Comparison of ENCODE assay signal across 15 cellular contexts in the genomic region with DNA sequence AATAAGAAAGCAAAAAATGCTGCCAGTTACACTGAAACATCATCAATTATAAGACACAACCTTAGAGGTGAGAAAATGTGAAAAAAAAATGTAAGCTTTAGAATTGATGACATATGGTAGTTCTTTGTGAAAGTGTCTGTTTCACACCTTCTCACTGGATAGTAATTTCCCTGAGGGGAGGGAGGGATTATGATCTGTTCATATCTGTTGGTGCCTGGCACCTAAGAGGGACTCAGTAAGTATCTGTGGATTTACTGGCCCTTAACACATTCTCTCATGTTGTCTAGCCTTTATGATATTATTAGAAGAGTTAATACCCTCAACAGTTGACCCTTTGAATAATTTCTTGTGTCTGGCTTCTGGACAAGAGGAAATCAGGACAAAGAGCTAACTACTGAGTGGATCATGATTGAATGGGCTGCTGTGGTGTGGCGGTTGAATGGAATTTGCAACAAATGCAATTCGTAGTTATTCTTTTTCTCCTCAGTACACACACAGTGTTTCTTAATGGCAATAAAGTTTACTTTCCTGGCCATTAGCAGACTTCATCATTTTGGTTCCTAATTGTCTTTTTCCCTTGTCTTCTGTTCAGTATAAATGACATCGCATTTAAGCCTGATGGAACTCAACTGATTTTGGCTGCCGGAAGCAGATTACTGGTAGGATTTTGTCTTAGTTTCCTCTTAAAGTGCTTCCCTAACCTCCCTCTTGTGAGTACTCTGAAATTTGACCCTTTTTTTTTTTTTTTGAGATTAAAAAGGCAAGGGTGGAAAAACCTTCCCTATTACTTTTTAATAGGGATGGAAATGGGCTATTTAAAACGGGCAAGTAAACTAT. TPM values are rescaled to one million over a fixed set of nuclear protein-coding genes. Genes with fewer than 3 reads are reported as not detected.
DNase-seq lines count a peak whose midpoint lies in the region; ATAC-seq and TF ChIP-seq lines count a peak whose summit lies in the region.
"Had no signal": no experiment of that assay in that cellular context is flagged by ENCODE, and none has a peak within 500 bp of the region (broad histone marks: within the 10 kb centered on the region; RNA-seq: fewer than 3 reads in every experiment).

No MANE protein-coding gene starts in this region.

- CTCF ChIA-PET in WTC11 (lab: Charles Lee) = interaction anchor here (0.9 to 1.6 kb wide), 4 partner anchors 10 to 97 kb away, joined by 3 to 8 read pairs (median 4); a partner anchor contains a TSS

- no peak overlapping the region for H3K14ac ChIP-seq in mesenchymal stem cell (ENCODE audit: low read length in 2 of 2)

- H3K27me3 ChIP-seq in mesenchymal stem cell (ENCODE audit: control insufficient read depth in 1 of 2, insufficient read depth in 1 of 2, low read length in 2 of 2) = no peaks in the 10 kb centered on the region
- H3K27me3 ChIP-seq: right lobe of liver had no signal

- no peak overlapping the region for H3K4me3 Mint-ChIP-seq in WTC11

- H3K27ac ChIP-seq in mesenchymal stem cell (ENCODE audit: low read length, poor library complexity, severe bottlenecking) = peak overlapping the region; percentile 14
- H3K27ac ChIP-seq: right lobe of liver had no signal

- peak overlapping the region; percentile 49 for H2AK5ac ChIP-seq in mesenchymal stem cell (ENCODE audit: low read length, severe bottlenecking)

- no peak overlapping the region for H2BK120ac ChIP-seq in mesenchymal stem cell (ENCODE audit: low read depth, low read length)

- H3K27ac Mint-ChIP-seq in WTC11 = peak overlapping the region; percentile 82

- no peak for TF ChIP-seq CTCF in WTC11 (IDR thresholded peaks at IDR 0.05)

- H3K4me1 ChIP-seq in mesenchymal stem cell (ENCODE audit: control insufficient read depth, insufficient read depth, low read depth, low read length) = peaks cover 9% of the 10 kb centered on the region

- no peak overlapping the region for H4K91ac ChIP-seq in mesenchymal stem cell (ENCODE audit: low read length)

- H3K9me3 ChIP-seq in mesenchymal stem cell (ENCODE audit: control insufficient read depth, low read length) = no peaks in the 10 kb centered on the region
- H3K9me3 ChIP-seq: mucosa of descending colon, right lobe of liver had no signal

- no peak overlapping the region for H2AFZ ChIP-seq in mesenchymal stem cell (ENCODE audit: low read depth, low read length)

- no peak overlapping the region for H3K9ac ChIP-seq in mesenchymal stem cell (ENCODE audit: low read length)

- ATAC-seq in WTC11 (no peak), GM21447 (IDR thresholded peaks at IDR 0.05; ENCODE audit: unreplicated experiment) (no peak), HG03175 (IDR thresholded peaks at IDR 0.05; ENCODE audit: unreplicated experiment) (no peak)
- ATAC-seq: mucosa of descending colon had no signal

- H3K79me1 ChIP-seq in mesenchymal stem cell (replicated peaks; ENCODE audit: low read length, poor library complexity, severe bottlenecking) = peaks cover 5% of the 10 kb centered on the region

- H2BK12ac ChIP-seq in mesenchymal stem cell (ENCODE audit: low read length in 2 of 2) = no peak overlapping the region

- H3K4me1 Mint-ChIP-seq in WTC11 = peaks cover 37% of the 10 kb centered on the region

- DNase-seq in D341Med (ENCODE audit: low spot score) = peak; percentile 60
- DNase-seq in WTC11 (ENCODE audit: low spot score) = no peak
- no peak for DNase-seq in mesenchymal stem cell
- DNase-seq in NK-92 (lab: John Stamatoyannopoulos, UW; ENCODE audit: unreplicated experiment) = no peak
- DNase-seq: activated naive CD4-positive, alpha-beta T cell treated with anti-CD3 and anti-CD28 coated beads, Interleukin-2, amount 50 U/mL, for 16 hours; DMS 273 treated with DMSO at 0.1 percent for 48 hours; mucosa of descending colon; NCI-H1417; NCI-H510A treated with DMSO at 0.1 percent for 48 hours; right lobe of liver; stimulated activated naive CD4-positive, alpha-beta T cell treated with Interleukin-2 at 50 U/mL for 16 hours had no signal

- H3K4ac ChIP-seq in mesenchymal stem cell (ENCODE audit: low read depth in 1 of 2, low read length in 2 of 2) = no peak overlapping the region

- no peaks in the 10 kb centered on the region for H3K9me3 Mint-ChIP-seq in WTC11

- H2BK15ac ChIP-seq in mesenchymal stem cell (ENCODE audit: low read depth, poor library complexity, severe bottlenecking) = no peak overlapping the region

- WGBS in mesenchymal stem cell = 40% methylated on average over 2 of the region's 5 CpGs

- no peak overlapping the region for H3K23ac ChIP-seq in mesenchymal stem cell (ENCODE audit: low read length in 2 of 2)

- POLR2A ChIA-PET in WTC11 (lab: Charles Lee) = interaction anchor here (2.1 kb wide), 1 partner anchor 9 kb away, joined by 10 read pairs; a partner anchor contains a TSS

- H2BK5ac ChIP-seq in mesenchymal stem cell (ENCODE audit: low read depth, low read length, poor library complexity, severe bottlenecking) = no peak overlapping the region

- no peaks in the 10 kb centered on the region for H3K27me3 Mint-ChIP-seq in WTC11 (ENCODE audit: low read depth)

- H3K18ac ChIP-seq in mesenchymal stem cell (ENCODE audit: low read depth in 1 of 2, low read length in 2 of 2) = no peak overlapping the region

- peaks cover 9% of the 10 kb centered on the region; the same call in 1 of the 2 replicates for H3K36me3 Mint-ChIP-seq in WTC11

- H3K4me2 ChIP-seq in mesenchymal stem cell (ENCODE audit: low read length, poor library complexity, severe bottlenecking) = no peak overlapping the region

- H4K8ac ChIP-seq in mesenchymal stem cell (ENCODE audit: low read length) = no peak overlapping the region

- H3K4me3 ChIP-seq in mesenchymal stem cell (ENCODE audit: insufficient read depth in 1 of 2, low read depth in 1 of 2, low read length in 2 of 2) = no peak overlapping the region
- H3K4me3 ChIP-seq: mucosa of descending colon, right lobe of liver had no signal

- H3K36me3 ChIP-seq in mesenchymal stem cell (ENCODE audit: control insufficient read depth in 1 of 2, insufficient read depth in 2 of 2, low read depth in 1 of 2, low read length in 2 of 2) = peaks cover 6 to 37% of the 10 kb centered on the region in 2 experiments
- H3K36me3 ChIP-seq: right lobe of liver had no signal

TF ChIP-seq in WTC11, 78 proteins besides CTCF, POLR2A, EP300 and RAD21 (continues in another document):
- TF ChIP-seq, protein P1, sequence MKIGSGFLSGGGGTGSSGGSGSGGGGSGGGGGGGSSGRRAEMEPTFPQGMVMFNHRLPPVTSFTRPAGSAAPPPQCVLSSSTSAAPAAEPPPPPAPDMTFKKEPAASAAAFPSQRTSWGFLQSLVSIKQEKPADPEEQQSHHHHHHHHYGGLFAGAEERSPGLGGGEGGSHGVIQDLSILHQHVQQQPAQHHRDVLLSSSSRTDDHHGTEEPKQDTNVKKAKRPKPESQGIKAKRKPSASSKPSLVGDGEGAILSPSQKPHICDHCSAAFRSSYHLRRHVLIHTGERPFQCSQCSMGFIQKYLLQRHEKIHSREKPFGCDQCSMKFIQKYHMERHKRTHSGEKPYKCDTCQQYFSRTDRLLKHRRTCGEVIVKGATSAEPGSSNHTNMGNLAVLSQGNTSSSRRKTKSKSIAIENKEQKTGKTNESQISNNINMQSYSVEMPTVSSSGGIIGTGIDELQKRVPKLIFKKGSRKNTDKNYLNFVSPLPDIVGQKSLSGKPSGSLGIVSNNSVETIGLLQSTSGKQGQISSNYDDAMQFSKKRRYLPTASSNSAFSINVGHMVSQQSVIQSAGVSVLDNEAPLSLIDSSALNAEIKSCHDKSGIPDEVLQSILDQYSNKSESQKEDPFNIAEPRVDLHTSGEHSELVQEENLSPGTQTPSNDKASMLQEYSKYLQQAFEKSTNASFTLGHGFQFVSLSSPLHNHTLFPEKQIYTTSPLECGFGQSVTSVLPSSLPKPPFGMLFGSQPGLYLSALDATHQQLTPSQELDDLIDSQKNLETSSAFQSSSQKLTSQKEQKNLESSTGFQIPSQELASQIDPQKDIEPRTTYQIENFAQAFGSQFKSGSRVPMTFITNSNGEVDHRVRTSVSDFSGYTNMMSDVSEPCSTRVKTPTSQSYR (CRISPR knock-in tag; IDR thresholded peaks at IDR 0.05) = no peak
- no peak for TF ChIP-seq ATF1 (CRISPR knock-in tag; IDR thresholded peaks at IDR 0.05)
- TF ChIP-seq, protein P2, sequence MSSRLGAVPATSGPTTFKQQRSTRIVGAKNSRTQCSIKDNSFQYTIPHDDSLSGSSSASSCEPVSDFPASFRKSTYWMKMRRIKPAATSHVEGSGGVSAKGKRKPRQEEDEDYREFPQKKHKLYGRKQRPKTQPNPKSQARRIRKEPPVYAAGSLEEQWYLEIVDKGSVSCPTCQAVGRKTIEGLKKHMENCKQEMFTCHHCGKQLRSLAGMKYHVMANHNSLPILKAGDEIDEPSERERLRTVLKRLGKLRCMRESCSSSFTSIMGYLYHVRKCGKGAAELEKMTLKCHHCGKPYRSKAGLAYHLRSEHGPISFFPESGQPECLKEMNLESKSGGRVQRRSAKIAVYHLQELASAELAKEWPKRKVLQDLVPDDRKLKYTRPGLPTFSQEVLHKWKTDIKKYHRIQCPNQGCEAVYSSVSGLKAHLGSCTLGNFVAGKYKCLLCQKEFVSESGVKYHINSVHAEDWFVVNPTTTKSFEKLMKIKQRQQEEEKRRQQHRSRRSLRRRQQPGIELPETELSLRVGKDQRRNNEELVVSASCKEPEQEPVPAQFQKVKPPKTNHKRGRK (CRISPR knock-in tag; IDR thresholded peaks at IDR 0.05; ENCODE audit: borderline replicate concordance) = no peak
- TF ChIP-seq ESRRA (CRISPR knock-in tag; IDR thresholded peaks at IDR 0.05; ENCODE audit: borderline replicate concordance) = no peak
- no peak for TF ChIP-seq ZNF396 (CRISPR knock-in tag; IDR thresholded peaks at IDR 0.05; ENCODE audit: borderline replicate concordance)
- no peak for TF ChIP-seq GTF2I (CRISPR knock-in tag; conservative IDR thresholded peaks at IDR 0.05)
- no peak for TF ChIP-seq ZNF232 (CRISPR knock-in tag; IDR thresholded peaks at IDR 0.05)
- TF ChIP-seq, protein P3, sequence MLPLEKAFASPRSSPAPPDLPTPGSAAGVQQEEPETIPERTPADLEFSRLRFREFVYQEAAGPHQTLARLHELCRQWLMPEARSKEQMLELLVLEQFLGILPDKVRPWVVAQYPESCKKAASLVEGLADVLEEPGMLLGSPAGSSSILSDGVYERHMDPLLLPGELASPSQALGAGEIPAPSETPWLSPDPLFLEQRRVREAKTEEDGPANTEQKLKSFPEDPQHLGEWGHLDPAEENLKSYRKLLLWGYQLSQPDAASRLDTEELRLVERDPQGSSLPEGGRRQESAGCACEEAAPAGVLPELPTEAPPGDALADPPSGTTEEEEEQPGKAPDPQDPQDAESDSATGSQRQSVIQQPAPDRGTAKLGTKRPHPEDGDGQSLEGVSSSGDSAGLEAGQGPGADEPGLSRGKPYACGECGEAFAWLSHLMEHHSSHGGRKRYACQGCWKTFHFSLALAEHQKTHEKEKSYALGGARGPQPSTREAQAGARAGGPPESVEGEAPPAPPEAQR (CRISPR knock-in tag; IDR thresholded peaks at IDR 0.05) = no peak

RNA-seq across cellular contexts. Expression of a gene that starts 9.5 kb away (rescaled TPM):
- 21.6 to 24.2 TPM (median 22.8 TPM) in 3 replicates for total RNA-seq in WTC11 (2021)
- polyA plus RNA-seq in mesenchymal stem cell (2013, experiment 1 of 2) = 8.0 TPM
- 8.2 TPM for polyA plus RNA-seq in mesenchymal stem cell (2013, experiment 2 of 2)

RNA-seq across cellular contexts. Expression of a gene that starts 9.7 kb away (rescaled TPM):
- total RNA-seq in WTC11 (2021) = 31.4 to 36.9 TPM (median 33.0 TPM) in 3 replicates
- 32.0 TPM for polyA plus RNA-seq in mesenchymal stem cell (2013, experiment 1 of 2)
- 31.3 TPM for polyA plus RNA-seq in mesenchymal stem cell (2013, experiment 2 of 2)

RNA-seq across cellular contexts. Expression of a gene that starts 21.1 kb away (rescaled TPM):
- total RNA-seq in WTC11 (2021) = 0.16 to 0.34 TPM (median 0.20 TPM) in 3 replicates
- polyA plus RNA-seq in mesenchymal stem cell (2013, experiment 1 of 2) = 0.39 TPM
- polyA plus RNA-seq in mesenchymal stem cell (2013, experiment 2 of 2) = 0.42 TPM
- total RNA-seq: chondrocyte, RPMI7951 had no signal
